In the genomic region with DNA sequence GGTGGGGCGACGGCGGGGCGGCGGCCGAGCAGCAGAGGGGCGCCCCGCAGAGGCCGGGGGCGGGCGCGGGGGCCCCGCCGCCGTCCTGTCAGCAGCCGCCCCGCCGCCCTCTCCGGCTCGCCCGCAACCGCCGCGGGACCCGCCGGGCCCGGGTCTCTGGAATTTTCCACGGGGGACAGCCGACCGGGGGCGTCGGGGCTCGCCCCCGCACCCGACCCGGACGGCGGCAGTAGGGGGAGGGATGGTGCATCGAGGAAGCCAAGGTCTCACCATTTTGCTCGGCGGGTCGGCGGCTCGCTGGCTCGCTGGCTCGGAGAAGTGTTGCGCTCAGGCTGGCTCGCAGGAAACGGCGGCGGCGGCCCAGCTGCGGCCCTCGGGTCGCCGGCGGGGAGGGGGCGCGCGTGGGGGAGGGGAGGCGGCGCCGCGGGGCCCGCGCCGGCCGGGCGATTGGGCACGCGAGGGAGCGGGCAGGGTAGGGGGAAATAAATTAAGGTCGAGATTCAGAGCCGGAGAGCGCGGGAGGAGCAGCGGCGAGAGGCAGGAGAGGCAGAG, we compare ENCODE assay signal across 8 cellular contexts. TPM values are rescaled to one million over a fixed set of nuclear protein-coding genes. Genes with fewer than 3 reads are reported as not detected.
DNase-seq lines count a peak whose midpoint lies in the region; ATAC-seq and TF ChIP-seq lines count a peak whose summit lies in the region.

No MANE protein-coding gene starts in this region.

- H3K4me1 ChIP-seq in A673 (ENCODE audit: insufficient read depth, low read length, poor library complexity, severe bottlenecking) (peaks cover 30% of the 10 kb centered on the region), ectodermal cell (ENCODE audit: control insufficient read depth, insufficient read depth, low read length) (peaks cover 15% of the 10 kb centered on the region), muscle layer of colon (ENCODE audit: insufficient read depth, low read length) (peaks cover 40% of the 10 kb centered on the region)

- DNase-seq in A673 (ENCODE audit: low spot score) = no peak
- DNase-seq in activated CD4-positive, alpha-beta T cell treated with anti-CD3 and anti-CD28 coated beads, Interleukin-2, amount 50 U/mL, for 1 hour = peak; percentile 44
- DNase-seq in stimulated activated naive B cell treated with anti-CD40 and anti-IgM and Interleukin-4, amounts not matched to agents 10 μg/mL and 1 μg/mL and 100 μg/mL, for 72 hours = peak; percentile 32
- no peak for DNase-seq in T1000 (lab: John Stamatoyannopoulos, UW)

- intact Hi-C loops in A673 (cut with micrococcal nuclease; ENCODE audit: unreplicated experiment) = loop anchor here (5.0 kb wide), 1 partner anchor 55 kb away; no protein-coding TSS in a partner anchor

- ATAC-seq in GM19023 (IDR thresholded peaks at IDR 0.05; ENCODE audit: unreplicated experiment) (peak; percentile 12), HG03439 (IDR thresholded peaks at IDR 0.05; ENCODE audit: unreplicated experiment) (peak; percentile 8)
- peak; percentile 12 to 15 for ATAC-seq in stimulated activated naive B cell treated with anti-CD40 and anti-IgM and Interleukin-4, amounts not matched to agents 10 μg/mL and 1 μg/mL and 100 μg/mL, for 72 hours (replicated peaks)

- peak overlapping the region; percentile 98 for H3K27ac Mint-ChIP-seq in stimulated activated naive B cell treated with anti-CD40 and anti-IgM and Interleukin-4, amounts not matched to agents 10 μg/mL and 1 μg/mL and 100 μg/mL, for 72 hours

- peaks cover 12% of the 10 kb centered on the region in 2 donors for H3K36me3 Mint-ChIP-seq in stimulated activated naive B cell treated with anti-CD40 and anti-IgM and Interleukin-4, amounts not matched to agents 10 μg/mL and 1 μg/mL and 100 μg/mL, for 72 hours

- H3K36me3 ChIP-seq in A673 (ENCODE audit: insufficient read depth, low read length, poor library complexity, severe bottlenecking) (peaks cover 3% of the 10 kb centered on the region), ectodermal cell (ENCODE audit: control insufficient read depth, insufficient read depth, low read length) (no peaks in the 10 kb centered on the region), muscle layer of colon (ENCODE audit: insufficient read depth, low read length) (no peaks in the 10 kb centered on the region)

- H3K4me3 Mint-ChIP-seq in stimulated activated naive B cell treated with anti-CD40 and anti-IgM and Interleukin-4, amounts not matched to agents 10 μg/mL and 1 μg/mL and 100 μg/mL, for 72 hours = peak overlapping the region; percentile 92 to 99

- H3K4me3 ChIP-seq in A673 (ENCODE audit: low read depth, low read length, poor library complexity, severe bottlenecking) (peak overlapping the region; percentile 68), ectodermal cell (ENCODE audit: insufficient read depth, low read depth, low read length) (peak overlapping the region; percentile 72), muscle layer of colon (ENCODE audit: low read depth in 1 of 2, low read length in 2 of 2) (peak overlapping the region; percentile 38 to 94)

- POLR2A ChIA-PET in A673 (lab: Charles Lee; ENCODE audit: low non-redundant PET) = interaction anchor here (0.6 kb wide), 1 partner anchor 202 kb away, joined by 4 read pairs; no protein-coding TSS in a partner anchor

- CTCF ChIA-PET in A673 (lab: Charles Lee) = interaction anchor here (1.0 kb wide), 1 partner anchor 56 kb away, joined by 3 read pairs; no protein-coding TSS in a partner anchor

- TF ChIP-seq CTCF in A673 (conservative IDR thresholded peaks at IDR 0.05; ENCODE audit: low read depth, low read length) = no peak

- H3K27ac ChIP-seq in A673 (ENCODE audit: low read depth, low read length, poor library complexity, severe bottlenecking) = peak overlapping the region; percentile 79
- H3K27ac ChIP-seq in ectodermal cell (ENCODE audit: insufficient read depth, low read depth, low read length, poor library complexity, severe bottlenecking) = peak overlapping the region; percentile 85
- H3K27ac ChIP-seq in muscle layer of colon (ENCODE audit: low read depth, low read length) = peak overlapping the region; percentile 96

- BruUV-seq in A673 (replicated peaks; lab: Mats Ljungman, UMichigan) = no TSS peak

- H3K27me3 ChIP-seq in A673 (replicated peaks; ENCODE audit: insufficient read depth, low read depth, low read length, poor library complexity) = no peaks in the 10 kb centered on the region
- H3K27me3 ChIP-seq in ectodermal cell (ENCODE audit: control insufficient read depth, insufficient read depth, low read length, poor library complexity, severe bottlenecking) = no peaks in the 10 kb centered on the region
- no peaks in the 10 kb centered on the region for H3K27me3 ChIP-seq in muscle layer of colon (ENCODE audit: control insufficient read depth in 1 of 2, insufficient read depth in 2 of 2, low read length in 2 of 2)

- WGBS in ectodermal cell, 2 experiments = 0 to 1% methylated on average over 78 of the region's 78 CpGs

- no peaks in the 10 kb centered on the region for H3K9me3 ChIP-seq in A673 (ENCODE audit: low read depth, low read length, poor library complexity, severe bottlenecking)
- no peaks in the 10 kb centered on the region for H3K9me3 ChIP-seq in ectodermal cell (ENCODE audit: control insufficient read depth, low read length)
- no peaks in the 10 kb centered on the region for H3K9me3 ChIP-seq in muscle layer of colon (ENCODE audit: low read length)

- H3K9me3 Mint-ChIP-seq in stimulated activated naive B cell treated with anti-CD40 and anti-IgM and Interleukin-4, amounts not matched to agents 10 μg/mL and 1 μg/mL and 100 μg/mL, for 72 hours = no peaks in the 10 kb centered on the region

- peaks cover 17 to 31% of the 10 kb centered on the region in 2 donors for H3K4me1 Mint-ChIP-seq in stimulated activated naive B cell treated with anti-CD40 and anti-IgM and Interleukin-4, amounts not matched to agents 10 μg/mL and 1 μg/mL and 100 μg/mL, for 72 hours

- H3K27me3 Mint-ChIP-seq in stimulated activated naive B cell treated with anti-CD40 and anti-IgM and Interleukin-4, amounts not matched to agents 10 μg/mL and 1 μg/mL and 100 μg/mL, for 72 hours = no peaks in the 10 kb centered on the region

- no peak overlapping the region for H3K9ac ChIP-seq in muscle layer of colon (ENCODE audit: low read length)

RNA-seq across cellular contexts. Expression of gene PPP3R1, which starts 0.4 kb away (rescaled TPM):
- 83.8 and 86.0 TPM in 2 replicates for total RNA-seq in A673 (2021)
- 58.5 TPM for polyA plus RNA-seq in ectodermal cell (2013, experiment 1 of 4)
- polyA plus RNA-seq in ectodermal cell (2013, experiment 2 of 4) = 56.8 TPM
- 39.2 TPM for polyA plus RNA-seq in ectodermal cell (2013, experiment 3 of 4)
- 39.8 TPM for polyA plus RNA-seq in ectodermal cell (2013, experiment 4 of 4)

Comparison
In these comparisons a context has a peak if more than half of its experiments do, and no peak if none do; other contexts are left out.
1. DNase-seq: peak in activated CD4-positive, alpha-beta T cell treated with anti-CD3 and anti-CD28 coated beads, Interleukin-2, amount 50 U/mL, for 1 hour (single experiment) and stimulated activated naive B cell treated with anti-CD40 and anti-IgM and Interleukin-4, amounts not matched to agents 10 μg/mL and 1 μg/mL and 100 μg/mL, for 72 hours (single experiment); none in A673 (single experiment) and T1000 (single experiment).
2. Peak in every context shown above with its lines, with median percentiles within 50 percentile points of each other: H3K27ac ChIP-seq, H3K4me3 ChIP-seq and ATAC-seq.